Comparison of ENCODE assay signal across 8 cellular contexts in genomic region chr20:1299522-1299921, GRCh38. TPM values are rescaled to one million over a fixed set of nuclear protein-coding genes. Genes with fewer than 3 reads are reported as not detected.
A peak's percentile ranks its signal among the peaks of the same experiment; 100 is the strongest.
DNase-seq lines count a peak whose midpoint lies in the region; ATAC-seq, FAIRE-seq and TF ChIP-seq lines count a peak whose summit lies in the region.

No MANE protein-coding gene starts in this region.

- ATAC-seq in Right ventricle myocardium superior (ENCODE audit: poor library complexity): no peak

- FAIRE-seq in D721Med (lab: Jason Lieb, UNC): no peak

- peak in 2 of 3 experiments; percentile 29 to 59 for DNase-seq in NCI-H1417 (lab: John Stamatoyannopoulos, UW)
- DNase-seq in NCI-H1417 treated with DMSO at 0.1 percent for 48 hours (lab: John Stamatoyannopoulos, UW): no peak
- DNase-seq in SK-N-DZ (ENCODE audit: low spot score): peak; percentile 29
- no peak for DNase-seq in dorsolateral prefrontal cortex
- DNase-seq in stimulated activated CD4-positive, alpha-beta T cell treated with anti-CD3 and anti-CD28 coated beads, Interleukin-4, amount 100 ng/mL, for 4 hours: peak; percentile 27 to 43
- no peak for DNase-seq in inferior parietal cortex (ENCODE audit: extremely low spot score)
- no peak for DNase-seq in Right ventricle myocardium superior
- no peak for DNase-seq in D721Med (ENCODE audit: insufficient read length, low spot score)

- peak overlapping the region in 45 of 59 donors; percentile 3 to 81 (median 57) for H3K27ac ChIP-seq in dorsolateral prefrontal cortex

- no peak overlapping the region for H3K4me3 ChIP-seq in dorsolateral prefrontal cortex

- TF ChIP-seq CTCF in dorsolateral prefrontal cortex (IDR thresholded peaks at IDR 0.05 in 54 of 56, conservative IDR thresholded peaks at IDR 0.05 in 2 of 56; ENCODE audit: low read depth in 1 of 56, partially characterized antibody in 56 of 56): no peak
- no peak for TF ChIP-seq CTCF in D721Med (IDR thresholded peaks at IDR 0.05; ENCODE audit: insufficient read depth, missing control alignments)

- intact Hi-C loops in dorsolateral prefrontal cortex (cut with DNase I) (no loop called here), Right ventricle myocardium superior (cut with DNase I) (no loop called here)

- no peaks in the 10 kb centered on the region for H3K27me3 ChIP-seq in dorsolateral prefrontal cortex

RNA-seq across cellular contexts. Expression of gene SDCBP2, which starts 29.4 kb away (rescaled TPM):
- 1.3 and 1.9 TPM in 2 replicates for polyA plus RNA-seq in SK-N-DZ (2014; cell fraction: cytosol; rRNA removed)
- 1.4 and 3.5 TPM in 2 replicates for polyA plus RNA-seq in SK-N-DZ (2014; cell fraction: nucleus; rRNA removed)
- total RNA-seq in dorsolateral prefrontal cortex: 10 to 100 TPM in 118 of 120 experiments, 1 to 10 TPM in 2; 6.5 to 34.6 (median 21.2) TPM
- total RNA-seq in Right ventricle myocardium superior: 2.5 TPM

RNA-seq across cellular contexts. Expression of gene SNPH, which starts 33.4 kb away (rescaled TPM):
- 4.7 and 5.5 TPM in 2 replicates for polyA plus RNA-seq in SK-N-DZ (2014; cell fraction: cytosol; rRNA removed)
- polyA plus RNA-seq in SK-N-DZ (2014; cell fraction: nucleus; rRNA removed): 7.0 and 10.6 TPM in 2 replicates
- total RNA-seq in dorsolateral prefrontal cortex: 100 to 1,000 TPM in 109 of 120 experiments, 10 to 100 TPM in 11; 41.7 to 197 (median 132) TPM
- total RNA-seq in Right ventricle myocardium superior: 8.9 TPM

Comparison
In these comparisons a context has a peak if more than half of its experiments do, and no peak if none do; other contexts are left out.
1. DNase-seq: peak in NCI-H1417 (2 of 3), SK-N-DZ (single experiment) and stimulated activated CD4-positive, alpha-beta T cell treated with anti-CD3 and anti-CD28 coated beads, Interleukin-4, amount 100 ng/mL, for 4 hours (2 of 2); none in NCI-H1417 treated with DMSO at 0.1 percent for 48 hours (single experiment), dorsolateral prefrontal cortex (0 of 10), inferior parietal cortex (single experiment), Right ventricle myocardium superior (single experiment) and D721Med (single experiment).